In the genomic region with DNA sequence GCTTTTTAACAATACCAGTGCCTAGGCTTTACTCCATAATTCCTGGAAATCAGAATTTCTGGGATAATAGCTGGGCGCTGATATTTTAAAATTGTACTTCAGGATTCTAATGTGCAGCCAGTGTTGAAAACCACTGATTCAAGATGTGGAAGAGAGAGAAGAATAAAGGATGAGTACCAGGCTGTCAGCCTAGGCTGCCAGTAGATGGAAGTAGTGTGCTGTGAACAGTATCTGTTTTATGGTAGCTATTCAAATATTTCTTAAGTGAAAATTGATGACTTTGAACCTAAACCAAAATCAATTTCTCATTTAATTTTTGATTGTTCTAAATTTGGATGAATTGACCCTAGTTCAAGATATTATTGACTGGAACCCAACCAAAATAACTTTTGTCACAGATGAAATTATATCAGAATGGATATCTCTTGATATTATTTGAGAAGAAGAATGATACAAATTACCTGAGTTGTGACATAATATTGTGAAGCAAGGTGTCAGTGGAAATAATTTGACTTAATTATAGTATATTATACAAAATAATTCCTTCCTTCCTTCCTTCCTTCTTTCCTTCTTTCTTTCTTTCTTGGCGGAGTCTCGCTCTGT, we compare ENCODE assay signal across 8 cellular contexts.
DNase-seq lines count a peak whose midpoint lies in the region; ATAC-seq and TF ChIP-seq lines count a peak whose summit lies in the region.

No MANE protein-coding gene starts in this region.

- in situ Hi-C loops in G401 (cut with HindIII; ENCODE audit: low sequenced_read_pairs): no loop called here

- peaks cover 0 to 5% (median under 1%) of the 10 kb centered on the region in 3 donors for H3K4me1 ChIP-seq in esophagus squamous epithelium
- peaks cover 19 to 21% of the 10 kb centered on the region in 2 experiments for H3K4me1 ChIP-seq in neutrophil (ENCODE audit: control insufficient read depth in 1 of 2, insufficient read depth in 1 of 2, low read depth in 1 of 2, low read length in 1 of 2)

- TF ChIP-seq CTCF in 22Rv1 (IDR thresholded peaks at IDR 0.05): peak; percentile 80
- TF ChIP-seq CTCF in LNCAP (IDR thresholded peaks at IDR 0.05): peak; percentile 64
- peak in 4 of 6 experiments; percentile 51 to 74 (median 62) for TF ChIP-seq CTCF in esophagus squamous epithelium (IDR thresholded peaks at IDR 0.05)
- TF ChIP-seq CTCF in neutrophil (IDR thresholded peaks at IDR 0.05): peak; percentile 13

- no peak overlapping the region for H3K4me3 ChIP-seq in esophagus squamous epithelium
- H3K4me3 ChIP-seq in neutrophil (ENCODE audit: low read depth in 1 of 2, low read length in 1 of 2): no peak overlapping the region

- DNase-seq in G401 (ENCODE audit: low spot score) (peak; percentile 46), esophagus squamous epithelium (lab: John Stamatoyannopoulos, UW) (no peak)

- no peak for TF ChIP-seq POLR2A in esophagus squamous epithelium (IDR thresholded peaks at IDR 0.05)

- peaks cover 0 to 1% (median 0%) of the 10 kb centered on the region in 3 donors for H3K9me3 ChIP-seq in esophagus squamous epithelium
- H3K9me3 ChIP-seq in neutrophil: no peaks in the 10 kb centered on the region

- intact Hi-C loops in esophagus squamous epithelium (cut with DNase I): loop anchor here (10.0 kb wide), 1 partner anchor 421 kb away; no protein-coding TSS in a partner anchor

- H3K27me3 ChIP-seq in esophagus squamous epithelium: no peaks in the 10 kb centered on the region
- H3K27me3 ChIP-seq in neutrophil: no peaks in the 10 kb centered on the region

- 68 to 73% methylated on average over 3 of the region's 3 CpGs for WGBS in esophagus squamous epithelium, 2 donors

- H3K36me3 ChIP-seq in esophagus squamous epithelium (no peaks in the 10 kb centered on the region), neutrophil (no peaks in the 10 kb centered on the region)

- H3K27ac ChIP-seq in 22Rv1 (no peak overlapping the region), esophagus squamous epithelium (no peak overlapping the region), neutrophil (no peak overlapping the region)

- ATAC-seq in SK-N-SH treated with all-trans-retinoic acid at 6 μM for 48 hours (peak; percentile 90), HG03354 (IDR thresholded peaks at IDR 0.05; ENCODE audit: poor library complexity, severe bottlenecking, unreplicated experiment) (no peak), GM21717 (IDR thresholded peaks at IDR 0.05; ENCODE audit: unreplicated experiment) (no peak)

TF ChIP-seq in SK-N-SH treated with all-trans-retinoic acid at 6 μM for 48 hours, 23 proteins besides CTCF, POLR2A, EP300 and RAD21:
- TF ChIP-seq ZNF8 (CRISPR knock-in tag; IDR thresholded peaks at IDR 0.05): no peak
- TF ChIP-seq, protein P1, sequence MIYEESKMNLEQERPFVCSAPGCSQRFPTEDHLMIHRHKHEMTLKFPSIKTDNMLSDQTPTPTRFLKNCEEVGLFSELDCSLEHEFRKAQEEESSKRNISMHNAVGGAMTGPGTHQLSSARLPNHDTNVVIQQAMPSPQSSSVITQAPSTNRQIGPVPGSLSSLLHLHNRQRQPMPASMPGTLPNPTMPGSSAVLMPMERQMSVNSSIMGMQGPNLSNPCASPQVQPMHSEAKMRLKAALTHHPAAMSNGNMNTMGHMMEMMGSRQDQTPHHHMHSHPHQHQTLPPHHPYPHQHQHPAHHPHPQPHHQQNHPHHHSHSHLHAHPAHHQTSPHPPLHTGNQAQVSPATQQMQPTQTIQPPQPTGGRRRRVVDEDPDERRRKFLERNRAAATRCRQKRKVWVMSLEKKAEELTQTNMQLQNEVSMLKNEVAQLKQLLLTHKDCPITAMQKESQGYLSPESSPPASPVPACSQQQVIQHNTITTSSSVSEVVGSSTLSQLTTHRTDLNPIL (CRISPR knock-in tag; IDR thresholded peaks at IDR 0.05; ENCODE audit: low read depth): no peak
- no peak for TF ChIP-seq ZFP3 (CRISPR knock-in tag; IDR thresholded peaks at IDR 0.05)
- no peak for TF ChIP-seq TCF4 (CRISPR knock-in tag; IDR thresholded peaks at IDR 0.05; ENCODE audit: borderline replicate concordance)
- TF ChIP-seq ZNF70 (CRISPR knock-in tag; IDR thresholded peaks at IDR 0.05): no peak
- no peak for TF ChIP-seq ZFP30 (CRISPR knock-in tag; IDR thresholded peaks at IDR 0.05)
- TF ChIP-seq CSDC2 (CRISPR knock-in tag; IDR thresholded peaks at IDR 0.05): no peak
- no peak for TF ChIP-seq ESRRG (CRISPR knock-in tag; IDR thresholded peaks at IDR 0.05)

Comparison
In these comparisons a context has a peak if more than half of its experiments do, and no peak if none do; other contexts are left out.
1. CTCF ChIP-seq: peak in every context shown above with its lines; median percentile 80 in 22Rv1; 64 in LNCAP; 62 in esophagus squamous epithelium; 13 in neutrophil.